ENCODE assay signal across 2 cellular contexts in the genomic region with DNA sequence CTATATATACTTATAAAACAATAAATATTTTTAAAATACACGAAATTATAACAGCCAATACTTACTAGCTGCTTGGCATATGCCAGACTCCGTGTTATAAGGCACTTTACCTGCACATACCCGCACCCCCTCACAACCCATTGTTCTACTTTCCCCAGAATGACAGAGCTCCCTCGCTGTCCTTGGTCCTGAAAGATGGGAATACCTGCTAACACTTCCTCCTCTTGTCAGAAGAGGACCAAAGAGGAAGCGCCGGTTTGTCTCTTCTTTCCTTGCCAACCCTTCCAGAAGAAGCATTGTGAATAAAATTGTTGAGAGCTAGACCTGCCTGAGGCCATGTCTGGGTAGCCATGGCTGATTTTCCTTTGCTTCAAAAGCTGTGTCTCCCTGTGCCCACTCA.
A peak's percentile ranks its signal among the peaks of the same experiment; 100 is the strongest.
TF ChIP-seq lines count a peak whose summit lies in the region.

No MANE protein-coding gene starts in this region.

TF ChIP-seq in HepG2, 621 proteins besides CTCF, POLR2A, EP300 and RAD21 (continued from another document):
- TF ChIP-seq FOXK1 (CRISPR knock-in tag; IDR thresholded peaks at IDR 0.05; ENCODE audit: borderline replicate concordance, low read depth) (peak; percentile 40; the same call in 1 of the 2 replicates), ATAD3A (CRISPR knock-in tag; IDR thresholded peaks at IDR 0.05) (no peak), AKAP8 (CRISPR knock-in tag; IDR thresholded peaks at IDR 0.05) (no peak), ZSCAN31 (CRISPR knock-in tag; IDR thresholded peaks at IDR 0.05; ENCODE audit: low read depth) (no peak), BORCS8-MEF2B (CRISPR knock-in tag; IDR thresholded peaks at IDR 0.05) (peak; percentile 45; the same call in 1 of the 2 replicates), HDAC2 (CRISPR knock-in tag; IDR thresholded peaks at IDR 0.05) (peak; percentile 54), ZNF331 (CRISPR knock-in tag; IDR thresholded peaks at IDR 0.05) (0 out of 2 replicates have a peak, but pooled peaks have one; percentile 27), ELF3 (CRISPR knock-in tag; IDR thresholded peaks at IDR 0.05) (peak; percentile 83), RARA (CRISPR knock-in tag; IDR thresholded peaks at IDR 0.05) (peak; percentile 49), TBX2 (CRISPR knock-in tag; IDR thresholded peaks at IDR 0.05; ENCODE audit: borderline replicate concordance) (0 out of 2 replicates have a peak, but pooled peaks have one; percentile 26), ATF7 (IDR thresholded peaks at IDR 0.05) (no peak), ATF7 (CRISPR knock-in tag; IDR thresholded peaks at IDR 0.05) (no peak)
- TF ChIP-seq, protein P1, sequence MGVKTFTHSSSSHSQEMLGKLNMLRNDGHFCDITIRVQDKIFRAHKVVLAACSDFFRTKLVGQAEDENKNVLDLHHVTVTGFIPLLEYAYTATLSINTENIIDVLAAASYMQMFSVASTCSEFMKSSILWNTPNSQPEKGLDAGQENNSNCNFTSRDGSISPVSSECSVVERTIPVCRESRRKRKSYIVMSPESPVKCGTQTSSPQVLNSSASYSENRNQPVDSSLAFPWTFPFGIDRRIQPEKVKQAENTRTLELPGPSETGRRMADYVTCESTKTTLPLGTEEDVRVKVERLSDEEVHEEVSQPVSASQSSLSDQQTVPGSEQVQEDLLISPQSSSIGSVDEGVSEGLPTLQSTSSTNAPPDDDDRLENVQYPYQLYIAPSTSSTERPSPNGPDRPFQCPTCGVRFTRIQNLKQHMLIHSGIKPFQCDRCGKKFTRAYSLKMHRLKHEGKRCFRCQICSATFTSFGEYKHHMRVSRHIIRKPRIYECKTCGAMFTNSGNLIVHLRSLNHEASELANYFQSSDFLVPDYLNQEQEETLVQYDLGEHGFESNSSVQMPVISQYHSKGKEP (CRISPR knock-in tag; IDR thresholded peaks at IDR 0.05), result peak; percentile 59; the same call in 1 of the 2 replicates
- TF ChIP-seq, protein P2, sequence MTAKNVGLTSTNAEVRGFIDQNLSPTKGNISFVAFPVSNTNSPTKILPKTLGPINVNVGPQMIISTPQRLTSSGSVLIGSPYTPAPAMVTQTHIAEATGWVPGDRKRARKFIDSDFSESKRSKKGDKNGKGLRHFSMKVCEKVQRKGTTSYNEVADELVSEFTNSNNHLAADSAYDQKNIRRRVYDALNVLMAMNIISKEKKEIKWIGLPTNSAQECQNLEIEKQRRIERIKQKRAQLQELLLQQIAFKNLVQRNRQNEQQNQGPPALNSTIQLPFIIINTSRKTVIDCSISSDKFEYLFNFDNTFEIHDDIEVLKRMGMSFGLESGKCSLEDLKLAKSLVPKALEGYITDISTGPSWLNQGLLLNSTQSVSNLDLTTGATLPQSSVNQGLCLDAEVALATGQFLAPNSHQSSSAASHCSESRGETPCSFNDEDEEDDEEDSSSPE (CRISPR knock-in tag; IDR thresholded peaks at IDR 0.05), result no peak

TF ChIP-seq in K562, 482 proteins besides CTCF, POLR2A, EP300 and RAD21 (continued from another document):
- TF ChIP-seq, protein P3, sequence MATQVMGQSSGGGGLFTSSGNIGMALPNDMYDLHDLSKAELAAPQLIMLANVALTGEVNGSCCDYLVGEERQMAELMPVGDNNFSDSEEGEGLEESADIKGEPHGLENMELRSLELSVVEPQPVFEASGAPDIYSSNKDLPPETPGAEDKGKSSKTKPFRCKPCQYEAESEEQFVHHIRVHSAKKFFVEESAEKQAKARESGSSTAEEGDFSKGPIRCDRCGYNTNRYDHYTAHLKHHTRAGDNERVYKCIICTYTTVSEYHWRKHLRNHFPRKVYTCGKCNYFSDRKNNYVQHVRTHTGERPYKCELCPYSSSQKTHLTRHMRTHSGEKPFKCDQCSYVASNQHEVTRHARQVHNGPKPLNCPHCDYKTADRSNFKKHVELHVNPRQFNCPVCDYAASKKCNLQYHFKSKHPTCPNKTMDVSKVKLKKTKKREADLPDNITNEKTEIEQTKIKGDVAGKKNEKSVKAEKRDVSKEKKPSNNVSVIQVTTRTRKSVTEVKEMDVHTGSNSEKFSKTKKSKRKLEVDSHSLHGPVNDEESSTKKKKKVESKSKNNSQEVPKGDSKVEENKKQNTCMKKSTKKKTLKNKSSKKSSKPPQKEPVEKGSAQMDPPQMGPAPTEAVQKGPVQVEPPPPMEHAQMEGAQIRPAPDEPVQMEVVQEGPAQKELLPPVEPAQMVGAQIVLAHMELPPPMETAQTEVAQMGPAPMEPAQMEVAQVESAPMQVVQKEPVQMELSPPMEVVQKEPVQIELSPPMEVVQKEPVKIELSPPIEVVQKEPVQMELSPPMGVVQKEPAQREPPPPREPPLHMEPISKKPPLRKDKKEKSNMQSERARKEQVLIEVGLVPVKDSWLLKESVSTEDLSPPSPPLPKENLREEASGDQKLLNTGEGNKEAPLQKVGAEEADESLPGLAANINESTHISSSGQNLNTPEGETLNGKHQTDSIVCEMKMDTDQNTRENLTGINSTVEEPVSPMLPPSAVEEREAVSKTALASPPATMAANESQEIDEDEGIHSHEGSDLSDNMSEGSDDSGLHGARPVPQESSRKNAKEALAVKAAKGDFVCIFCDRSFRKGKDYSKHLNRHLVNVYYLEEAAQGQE (CRISPR knock-in tag; IDR thresholded peaks at IDR 0.05; ENCODE audit: low read depth), result peak; percentile 83
- TF ChIP-seq MIER1 (IDR thresholded peaks at IDR 0.05; ENCODE audit: low read depth), result peak; percentile 85
- peak; percentile 57; the same call in 1 of the 2 replicates for TF ChIP-seq SPI1 (IDR thresholded peaks at IDR 0.05; ENCODE audit: borderline replicate concordance, low read depth, low read length)
